8 cellular contexts compared by ENCODE assay signal in genomic region chr6:36131517-36132220, GRCh38. TPM values are rescaled to one million over a fixed set of nuclear protein-coding genes. Genes with fewer than 3 reads are reported as not detected.
A peak's percentile ranks its signal among the peaks of the same experiment; 100 is the strongest.
DNase-seq lines count a peak whose midpoint lies in the region; ATAC-seq, FAIRE-seq and TF ChIP-seq lines count a peak whose summit lies in the region.

No MANE protein-coding gene starts in this region.

- DNase-seq in DMS153 treated with DMSO at 0.1 percent for 48 hours (lab: John Stamatoyannopoulos, UW; ENCODE audit: unreplicated experiment): peak; percentile 40
- DNase-seq in RCC 7860 (ENCODE audit: low spot score): peak; percentile 16
- DNase-seq in keratinocyte (ENCODE audit: low read depth, low spot score): no peak
- peak; percentile 56 to 59 for DNase-seq in stimulated activated CD4-positive, alpha-beta T cell treated with anti-CD3 and anti-CD28 coated beads, Interleukin-2, amount 100 ng/mL, for 24 hours
- DNase-seq in NCI-H1694 treated with DMSO at 0.1 percent for 48 hours (lab: John Stamatoyannopoulos, UW): no peak

- FAIRE-seq in RCC 7860 (lab: Jason Lieb, UNC): no peak
- FAIRE-seq in keratinocyte (lab: Jason Lieb, UNC): peak; percentile 56

- H3K27me3 ChIP-seq in keratinocyte (ENCODE audit: control insufficient read depth, extremely low read depth, insufficient read depth, low read length): no peaks in the 10 kb centered on the region

- no peaks in the 10 kb centered on the region for H3K9me3 ChIP-seq in keratinocyte (ENCODE audit: control insufficient read depth, low read depth, low read length)

- no peak overlapping the region for H2AFZ ChIP-seq in keratinocyte (ENCODE audit: control insufficient read depth, low read length)

- H3K9ac ChIP-seq in keratinocyte (ENCODE audit: control insufficient read depth, extremely low read depth, insufficient read depth, low read length): peak overlapping the region; percentile 73

- H3K4me2 ChIP-seq in keratinocyte (ENCODE audit: control insufficient read depth, extremely low read depth, insufficient read depth, low read depth, low read length): peak overlapping the region; percentile 92

- dilution Hi-C loops in keratinocyte (cut with MboI; ENCODE audit: extremely low pct_ligation_motif_present, low sequenced_read_pairs): no loop called here

- peaks cover 30% of the 10 kb centered on the region for H3K4me1 ChIP-seq in keratinocyte (ENCODE audit: control insufficient read depth, extremely low read depth, insufficient read depth, low read length)

- TF ChIP-seq CTCF in keratinocyte (optimal IDR thresholded peaks at IDR 0.05 in 1 of 3, IDR thresholded peaks at IDR 0.05 in 1 of 3, conservative IDR thresholded peaks at IDR 0.05 in 1 of 3; ENCODE audit: extremely low read depth in 1 of 3, insufficient read depth in 2 of 3, low read length in 3 of 3): no peak

- peak overlapping the region; percentile 72 for H3K27ac ChIP-seq in angular gyrus (ENCODE audit: low read depth, low read length)
- H3K27ac ChIP-seq in keratinocyte (ENCODE audit: control insufficient read depth, insufficient read depth, low read length): no peak overlapping the region

- peak; percentile 81 for ATAC-seq in GM21360 (IDR thresholded peaks at IDR 0.05; ENCODE audit: unreplicated experiment)
- peak; percentile 70 for ATAC-seq in HG03558 (IDR thresholded peaks at IDR 0.05; ENCODE audit: extremely low read depth, unreplicated experiment)

- peak overlapping the region; percentile 47 to 69 (median 67) for H3K4me3 ChIP-seq in keratinocyte (ENCODE audit: control insufficient read depth in 2 of 3, extremely low read depth in 1 of 3, insufficient read depth in 2 of 3, low read depth in 1 of 3, low read length in 3 of 3)

- H3K9me1 ChIP-seq in keratinocyte (ENCODE audit: control insufficient read depth, extremely low read depth, insufficient read depth, low read length): no peaks in the 10 kb centered on the region

- H3K36me3 ChIP-seq in keratinocyte (ENCODE audit: control insufficient read depth in 2 of 2, extremely low read depth in 1 of 2, insufficient read depth in 2 of 2, low read length in 2 of 2): peaks cover 0 to 12% of the 10 kb centered on the region in 2 experiments

- H4K20me1 ChIP-seq in keratinocyte (ENCODE audit: control insufficient read depth, extremely low read depth, insufficient read depth, low read length): no peaks in the 10 kb centered on the region

- peaks cover 2% of the 10 kb centered on the region for H3K79me2 ChIP-seq in keratinocyte (ENCODE audit: control insufficient read depth, insufficient read depth, low read length)

RNA-seq across cellular contexts. Expression of gene MAPK13, which starts 1.4 kb away (rescaled TPM):
- 15.7 to 31.3 TPM (median 19.3 TPM) in 3 replicates for polyA plus RNA-seq in keratinocyte
- 55.3 TPM for polyA plus RNA-seq in keratinocyte (2011; ENCODE audit: low read depth)
- 20.9 and 24.6 TPM in 2 replicates for polyA plus RNA-seq in keratinocyte (2011; cell fraction: cytosol; rRNA removed)
- polyA plus RNA-seq in keratinocyte (2011; cell fraction: nucleus; rRNA removed): 20.2 and 21.5 TPM in 2 replicates
- 28.5 and 37.7 TPM in 2 replicates for polyA plus RNA-seq in keratinocyte (2012; ENCODE audit: low replicate concordance)
- polyA minus RNA-seq in keratinocyte: 22.9 to 27.0 TPM (median 23.2 TPM) in 3 replicates
- polyA minus RNA-seq in keratinocyte (2011; cell fraction: cytosol; rRNA and poly(A)+ RNA removed): 11.3 TPM
- 11.0 and 11.9 TPM in 2 replicates for polyA minus RNA-seq in keratinocyte (2011; cell fraction: nucleus; rRNA and poly(A)+ RNA removed)

Comparison
In these comparisons a context has a peak if more than half of its experiments do, and no peak if none do; other contexts are left out.
1. DNase-seq: peak in DMS153 treated with DMSO at 0.1 percent for 48 hours (single experiment), RCC 7860 (single experiment) and stimulated activated CD4-positive, alpha-beta T cell treated with anti-CD3 and anti-CD28 coated beads, Interleukin-2, amount 100 ng/mL, for 24 hours (2 of 2); none in keratinocyte (single experiment) and NCI-H1694 treated with DMSO at 0.1 percent for 48 hours (single experiment).